In the genomic region with DNA sequence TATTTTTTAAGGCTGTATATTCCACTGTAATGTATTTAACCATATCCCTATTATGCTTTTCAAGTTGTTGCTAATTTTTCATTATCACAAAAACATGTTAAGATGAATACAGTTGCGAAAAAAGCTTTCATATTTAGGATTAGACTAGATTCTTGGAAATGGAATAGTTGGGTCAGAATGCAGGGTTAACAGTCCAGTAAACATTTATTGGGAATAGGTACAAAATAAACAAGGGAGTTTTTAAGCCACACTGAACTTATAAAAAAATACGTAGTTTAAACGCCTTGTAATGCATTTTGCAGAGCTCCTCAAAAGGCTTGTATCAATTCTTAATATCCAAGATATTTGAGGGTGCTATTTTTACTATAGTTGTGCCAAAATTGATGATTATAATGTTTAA, we compare ENCODE assay signal across 33 cellular contexts. TPM values are rescaled to one million over a fixed set of nuclear protein-coding genes. Genes with fewer than 3 reads are reported as not detected.
A peak's percentile ranks its signal among the peaks of the same experiment; 100 is the strongest.
DNase-seq lines count a peak whose midpoint lies in the region; ATAC-seq, FAIRE-seq and TF ChIP-seq lines count a peak whose summit lies in the region.
"Had no signal": no experiment of that assay in that cellular context is flagged by ENCODE, and none has a peak within 500 bp of the region (broad histone marks: within the 10 kb centered on the region; RNA-seq: fewer than 3 reads in every experiment).

No MANE protein-coding gene starts in this region.

- no TSS peak for BruUV-seq in HepG2 (replicated peaks; lab: Mats Ljungman, UMichigan)

- no peaks in the 10 kb centered on the region for H3K27me3 ChIP-seq in liver (ENCODE audit: control insufficient read depth in 4 of 4, insufficient read depth in 4 of 4, low read length in 3 of 4)
- no peaks in the 10 kb centered on the region for H3K27me3 ChIP-seq in HepG2 (ENCODE audit: control insufficient read depth in 1 of 2, insufficient read depth in 2 of 2, low read length in 2 of 2)
- no peaks in the 10 kb centered on the region for H3K27me3 ChIP-seq in right lobe of liver
- H3K27me3 ChIP-seq: BE2C; BLaER1; BLaER1 treated with 17β-estradiol and CSF1 and Interleukin-3, amounts not matched to agents 10 nM and 100 nM had no signal

- no peak overlapping the region for H3K4me3 ChIP-seq in liver (ENCODE audit: low read depth in 1 of 3, low read length in 3 of 3)
- H3K4me3 ChIP-seq in HepG2 (replicated peaks in 1 of 3; ENCODE audit: insufficient read depth in 1 of 3, low read depth in 2 of 3, low read length in 3 of 3): no peak overlapping the region
- no peak overlapping the region for H3K4me3 ChIP-seq in right lobe of liver
- H3K4me3 ChIP-seq: A549; BLaER1; BLaER1 treated with 17β-estradiol and CSF1 and Interleukin-3, amounts not matched to agents 10 nM and 100 nM had no signal

- H3K36me3 ChIP-seq in liver (ENCODE audit: control insufficient read depth in 4 of 4, insufficient read depth in 3 of 4, low read depth in 1 of 4, low read length in 3 of 4): peaks cover 0 to under 1% (median 0%) of the 10 kb centered on the region in 4 donors
- H3K36me3 ChIP-seq in HepG2 (replicated peaks in 1 of 2; ENCODE audit: control insufficient read depth in 1 of 2, insufficient read depth in 2 of 2, low read length in 2 of 2): no peaks in the 10 kb centered on the region
- no peaks in the 10 kb centered on the region for H3K36me3 ChIP-seq in right lobe of liver
- H3K36me3 ChIP-seq: BE2C had no signal

- in situ Hi-C loops in HepG2 (cut with HindIII; ENCODE audit: extremely low pct_ligation_motif_present, low pct_unique_long_range_greater_than_20kb): no loop called here

- no peak for FAIRE-seq in HepG2 (lab: Jason Lieb, UNC)
- FAIRE-seq in GM19239 (lab: Jason Lieb, UNC): peak; percentile 14
- FAIRE-seq: A549 had no signal

- ATAC-seq in HepG2: no peak
- ATAC-seq in left lobe of liver: peak; percentile 53
- ATAC-seq in right lobe of liver: peak; percentile 36 to 60 (median 47)
- ATAC-seq in HG03460 (IDR thresholded peaks at IDR 0.05; ENCODE audit: unreplicated experiment): no peak
- ATAC-seq: A549; CD8-positive, alpha-beta T cell had no signal

- TF ChIP-seq POLR2A in HepG2 (IDR thresholded peaks at IDR 0.05; ENCODE audit: insufficient read depth in 1 of 2, low read depth in 2 of 2, low read length in 2 of 2) (no peak), right lobe of liver (IDR thresholded peaks at IDR 0.05) (no peak)

- H2AFZ ChIP-seq in HepG2 (ENCODE audit: low read length): no peak overlapping the region

- TF ChIP-seq RAD21 in liver (IDR thresholded peaks at IDR 0.05): no peak
- TF ChIP-seq RAD21 in HepG2 (CRISPR knock-in tag; IDR thresholded peaks at IDR 0.05): no peak

- no peaks in the 10 kb centered on the region for H4K20me1 ChIP-seq in HepG2 (ENCODE audit: insufficient read depth, low read length)
- H4K20me1 ChIP-seq: BLaER1; BLaER1 treated with 17β-estradiol and CSF1 and Interleukin-3, amounts not matched to agents 10 nM and 100 nM had no signal

- no peak overlapping the region for H3K4me2 ChIP-seq in HepG2 (ENCODE audit: low read depth, low read length)
- H3K4me2 ChIP-seq: A549; BLaER1; BLaER1 treated with 17β-estradiol and CSF1 and Interleukin-3, amounts not matched to agents 10 nM and 100 nM had no signal

- no peak for TF ChIP-seq EP300 in HepG2 (IDR thresholded peaks at IDR 0.05; ENCODE audit: low read depth in 2 of 2, low read length in 2 of 2)
- TF ChIP-seq EP300 in HepG2 (CRISPR knock-in tag; IDR thresholded peaks at IDR 0.05; ENCODE audit: borderline replicate concordance): no peak

- CTCF ChIA-PET in HepG2 (lab: Yijun Ruan, JAX; ENCODE audit: low intra/inter-chr PET ratio, low total read pairs): no interaction called here

- POLR2A ChIA-PET in HepG2 (lab: Yijun Ruan, JAX): no interaction called here

- no peak overlapping the region for H3K9ac ChIP-seq in liver (ENCODE audit: low read depth in 1 of 2, low read length in 2 of 2)
- H3K9ac ChIP-seq in HepG2 (ENCODE audit: insufficient read depth, low read depth, low read length): no peak overlapping the region
- H3K9ac ChIP-seq: BLaER1; BLaER1 treated with 17β-estradiol and CSF1 and Interleukin-3, amounts not matched to agents 10 nM and 100 nM had no signal

- intact Hi-C loops in HepG2 (cut with micrococcal nuclease; ENCODE audit: unreplicated experiment): no loop called here
- intact Hi-C loops in right lobe of liver (cut with DNase I): no loop called here

- TF ChIP-seq CTCF in liver (IDR thresholded peaks at IDR 0.05; ENCODE audit: low read depth, low read length, missing input control): no peak
- TF ChIP-seq CTCF in HepG2 (CRISPR knock-in tag; IDR thresholded peaks at IDR 0.05): no peak
- no peak for TF ChIP-seq CTCF in right lobe of liver (IDR thresholded peaks at IDR 0.05)

- H3K4me1 ChIP-seq in liver (ENCODE audit: control insufficient read depth in 4 of 4, insufficient read depth in 4 of 4, low read length in 3 of 4): no peaks in the 10 kb centered on the region
- no peaks in the 10 kb centered on the region for H3K4me1 ChIP-seq in HepG2 (ENCODE audit: insufficient read depth, low read length)
- H3K4me1 ChIP-seq in right lobe of liver: peaks cover 0 to 8% (median 0%) of the 10 kb centered on the region in 4 donors
- H3K4me1 ChIP-seq: A549; BE2C; BLaER1; BLaER1 treated with 17β-estradiol and CSF1 and Interleukin-3, amounts not matched to agents 10 nM and 100 nM; Caco-2 had no signal

- WGBS in liver: 50% methylated on average over 3 of the region's 3 CpGs
- WGBS in HepG2 (ENCODE audit: low lambda C conversion rate): 98% methylated on average over 3 of the region's 3 CpGs
- 39% methylated on average over 3 of the region's 3 CpGs for WGBS in right lobe of liver (ENCODE audit: insufficient coverage, low coverage, low lambda C conversion rate, missing lambda C conversion rate)

- H3K27ac ChIP-seq in liver (ENCODE audit: low read depth in 1 of 2, low read length in 2 of 2) (no peak overlapping the region), HepG2 (ENCODE audit: extremely low read length, insufficient read depth, low read length) (no peak overlapping the region), right lobe of liver (no peak overlapping the region)
- H3K27ac ChIP-seq: 22Rv1; A549; BLaER1; BLaER1 treated with 17β-estradiol and CSF1 and Interleukin-3, amounts not matched to agents 10 nM and 100 nM; C4-2B had no signal

- no peak for DNase-seq in HepG2 (ENCODE audit: low spot score)
- DNase-seq in GM19239 (ENCODE audit: insufficient read length, low spot score): no peak
- no peak for DNase-seq in left lobe of liver (ENCODE audit: low spot score)
- no peak for DNase-seq in right lobe of liver
- DNase-seq in NCI-H1105 treated with DMSO at 0.1 percent for 48 hours (lab: John Stamatoyannopoulos, UW): no peak
- no peak for DNase-seq in activated CD4-positive, CD25-positive, alpha-beta regulatory T cell (lab: John Stamatoyannopoulos, UW)
- DNase-seq: 8988T; ACHN; AML-193; BE2C; C1 segment of cervical spinal cord; Caco-2; Calu3; CD4-positive, alpha-beta memory T cell; CD4-positive, alpha-beta T cell; CD4-positive, CD25-positive, alpha-beta regulatory T cell; CD8-positive, alpha-beta memory T cell; CD8-positive, alpha-beta T cell; COR-L47; DMS 273 treated with DMSO at 0.1 percent for 48 hours; DMS153; DMS53; DMS79; DMS79 treated with DMSO at 0.1 percent for 48 hours; DND-41; EL had no signal

- H3K9me3 ChIP-seq in liver (ENCODE audit: control insufficient read depth in 4 of 4, low read length in 3 of 4) (no peaks in the 10 kb centered on the region), HepG2 (ENCODE audit: low read length) (no peaks in the 10 kb centered on the region), right lobe of liver (no peaks in the 10 kb centered on the region)
- H3K9me3 ChIP-seq: A549; BE2C; BLaER1; BLaER1 treated with 17β-estradiol and CSF1 and Interleukin-3, amounts not matched to agents 10 nM and 100 nM; Caco-2 had no signal

- no peaks in the 10 kb centered on the region for H3K79me2 ChIP-seq in HepG2 (ENCODE audit: insufficient read depth, low read length)

TF ChIP-seq in liver, 16 proteins besides CTCF, POLR2A, EP300 and RAD21:
- TF ChIP-seq FOXA2 (IDR thresholded peaks at IDR 0.05) (peak; percentile 43), RXRA (IDR thresholded peaks at IDR 0.05) (no peak), HNF4A (conservative IDR thresholded peaks at IDR 0.05) (peak; percentile 24 to 25)

TF ChIP-seq in HepG2, 621 proteins besides CTCF, POLR2A, EP300 and RAD21:
- TF ChIP-seq ARNTL (CRISPR knock-in tag; IDR thresholded peaks at IDR 0.05): no peak
- TF ChIP-seq ZFAT (CRISPR knock-in tag; conservative IDR thresholded peaks at IDR 0.05): no peak
- no peak for TF ChIP-seq MIXL1 (CRISPR knock-in tag; IDR thresholded peaks at IDR 0.05)
- TF ChIP-seq CBFB (CRISPR knock-in tag; IDR thresholded peaks at IDR 0.05): no peak

RNA-seq across cellular contexts. Expression of a gene that starts 35.6 kb away (rescaled TPM):
- total RNA-seq in liver: 10 to 100 TPM; 23.9 to 50.1 TPM
- polyA plus RNA-seq in liver: 10 to 100 TPM; 12.3 to 14.5 TPM
- total RNA-seq in HepG2 (2016; rRNA removed; fragmentation: Illumina TruSeq; extraction: Trizol): 107 and 166 TPM in 2 replicates
- total RNA-seq in HepG2 (2016; cell fraction: cytosol; rRNA removed; fragmentation: Illumina TruSeq; extraction: Trizol; ENCODE audit: low read depth): 20.8 and 22.3 TPM in 2 replicates
- total RNA-seq in HepG2 (2016; cell fraction: insoluble cytoplasmic fraction; rRNA removed; fragmentation: Illumina TruSeq; extraction: Trizol): 106 and 176 TPM in 2 replicates
- 36.7 and 40.7 TPM in 2 replicates for total RNA-seq in HepG2 (2016; cell fraction: membrane; rRNA removed; fragmentation: Illumina TruSeq; extraction: Trizol)
- 73.3 and 74.7 TPM in 2 replicates for total RNA-seq in HepG2 (2016; cell fraction: nucleus; rRNA removed; fragmentation: Illumina TruSeq; extraction: Trizol)
- 57.4 and 72.3 TPM in 2 replicates for polyA plus RNA-seq in HepG2 (2011; rRNA removed)
- 102 and 104 TPM in 2 replicates for polyA plus RNA-seq in HepG2 (2011; cell fraction: cytosol; rRNA removed)
- polyA plus RNA-seq in HepG2 (2011; cell fraction: nucleus; rRNA removed): 59.9 and 66.9 TPM in 2 replicates
- polyA plus RNA-seq in HepG2 (2012): 49.0 and 56.7 TPM in 2 replicates
- polyA plus RNA-seq in HepG2 (2016; cell fraction: cytosol; fragmentation: Illumina TruSeq; extraction: Trizol; ENCODE audit: low read depth): 8.1 and 8.6 TPM in 2 replicates
- 128 and 145 TPM in 2 replicates for polyA plus RNA-seq in HepG2 (2016; cell fraction: insoluble cytoplasmic fraction; fragmentation: Illumina TruSeq; extraction: Trizol; ENCODE audit: low read depth)
- 17.3 and 17.8 TPM in 2 replicates for polyA plus RNA-seq in HepG2 (2016; cell fraction: membrane; fragmentation: Illumina TruSeq; extraction: Trizol; ENCODE audit: low read depth)
- polyA plus RNA-seq in HepG2 (2016; cell fraction: nucleus; fragmentation: Illumina TruSeq; extraction: Trizol; ENCODE audit: insufficient read depth, low read depth): 52.3 and 52.5 TPM in 2 replicates
- polyA minus RNA-seq in HepG2 (2011; rRNA and poly(A)+ RNA removed; ENCODE audit: low replicate concordance): 139 and 168 TPM in 2 replicates
- polyA minus RNA-seq in HepG2 (2011; cell fraction: cytosol; rRNA and poly(A)+ RNA removed): 60.4 and 61.1 TPM in 2 replicates
- 117 and 157 TPM in 2 replicates for polyA minus RNA-seq in HepG2 (2011; cell fraction: nucleus; rRNA and poly(A)+ RNA removed)
- total RNA-seq in left lobe of liver: 20.8 TPM
- total RNA-seq in right lobe of liver: 10 to 100 TPM; 21.8 to 39.9 (median 25.3) TPM

Comparison
In these comparisons a context has a peak if more than half of its experiments do, and no peak if none do; other contexts are left out.
1. ATAC-seq: peak in left lobe of liver (single experiment) and right lobe of liver (4 of 4); none in HepG2 (single experiment) and HG03460 (single experiment).